22 cellular contexts compared by ENCODE assay signal in genomic region chr1:70061229-70061628, GRCh38.
"Had no signal": no experiment of that assay in that cellular context is flagged by ENCODE, and none has a peak within 500 bp of the region (broad histone marks: within the 10 kb centered on the region; RNA-seq: fewer than 3 reads in every experiment).

No MANE protein-coding gene starts in this region.

- H3K4me3 Mint-ChIP-seq: naive thymus-derived CD8-positive, alpha-beta T cell; stimulated activated memory B cell treated with anti-CD40 and anti-IgM and Interleukin-4, amounts not matched to agents 10 μg/mL and 1 μg/mL and 100 μg/mL, for 72 hours; stimulated activated naive CD8-positive, alpha-beta T cell treated with anti-CD3 and anti-CD28 coated beads, Interleukin-15, Interleukin-2, amounts not matched to agents 100 ng/mL and 50 ng/mL, for 24 hours had no signal

- H3K27me3 ChIP-seq: dorsolateral prefrontal cortex, gastroesophageal sphincter, spleen, tibial artery, upper lobe of left lung, uterus had no signal

- H3K79me2 ChIP-seq: parathyroid adenoma had no signal

- H3K9ac ChIP-seq: parathyroid adenoma had no signal

- H3K27me3 Mint-ChIP-seq: stimulated activated memory B cell treated with anti-CD40 and anti-IgM and Interleukin-4, amounts not matched to agents 10 μg/mL and 1 μg/mL and 100 μg/mL, for 72 hours; stimulated activated naive CD8-positive, alpha-beta T cell treated with anti-CD3 and anti-CD28 coated beads, Interleukin-15, Interleukin-2, amounts not matched to agents 100 ng/mL and 50 ng/mL, for 24 hours had no signal

- H3K9me3 Mint-ChIP-seq: naive thymus-derived CD8-positive, alpha-beta T cell; stimulated activated naive CD8-positive, alpha-beta T cell treated with anti-CD3 and anti-CD28 coated beads, Interleukin-15, Interleukin-2, amounts not matched to agents 100 ng/mL and 50 ng/mL, for 24 hours had no signal

- H3K4me1 Mint-ChIP-seq: naive thymus-derived CD8-positive, alpha-beta T cell; stimulated activated memory B cell treated with anti-CD40 and anti-IgM and Interleukin-4, amounts not matched to agents 10 μg/mL and 1 μg/mL and 100 μg/mL, for 72 hours had no signal

- H3K36me3 Mint-ChIP-seq: naive thymus-derived CD8-positive, alpha-beta T cell; stimulated activated memory B cell treated with anti-CD40 and anti-IgM and Interleukin-4, amounts not matched to agents 10 μg/mL and 1 μg/mL and 100 μg/mL, for 72 hours had no signal

- H3K27ac ChIP-seq: gastroesophageal sphincter, parathyroid adenoma, psoas muscle, spleen, tibial artery, upper lobe of left lung, uterus had no signal

- H2AFZ ChIP-seq: parathyroid adenoma had no signal

- H3K4me1 ChIP-seq: gastroesophageal sphincter, parathyroid adenoma, psoas muscle, spleen, tibial artery, upper lobe of left lung, uterus had no signal

- H3K27ac Mint-ChIP-seq: naive thymus-derived CD8-positive, alpha-beta T cell; stimulated activated memory B cell treated with anti-CD40 and anti-IgM and Interleukin-4, amounts not matched to agents 10 μg/mL and 1 μg/mL and 100 μg/mL, for 72 hours; stimulated activated naive CD8-positive, alpha-beta T cell treated with anti-CD3 and anti-CD28 coated beads, Interleukin-15, Interleukin-2, amounts not matched to agents 100 ng/mL and 50 ng/mL, for 24 hours had no signal

- DNase-seq: cortex of kidney; dorsolateral prefrontal cortex; effector CD8-positive, alpha-beta T cell; foreskin fibroblast; kidney; left colon; mucosa of descending colon; naive thymus-derived CD8-positive, alpha-beta T cell; occipital lobe; psoas muscle; spleen; stimulated activated CD4-positive, alpha-beta T cell treated with anti-CD3 and anti-CD28 coated beads, Interleukin-15, amount 100 ng/mL, for 24 hours; stimulated activated CD4-positive, alpha-beta T cell treated with anti-CD3 and anti-CD28 coated beads, Interleukin-1b, Interleukin-23, amount 100 ng/mL, for 48 hours; stimulated activated CD4-positive, alpha-beta T cell treated with anti-CD3 and anti-CD28 coated beads, Interleukin-4, amount 100 ng/mL, for 24 hours; tibial artery; upper lobe of left lung; uterus had no signal

- ATAC-seq: gastroesophageal sphincter; left colon; mucosa of descending colon; naive thymus-derived CD8-positive, alpha-beta T cell; psoas muscle; sciatic nerve; stimulated activated memory B cell treated with anti-CD40 and anti-IgM and Interleukin-4, amounts not matched to agents 10 μg/mL and 1 μg/mL and 100 μg/mL, for 72 hours had no signal

- H3K4me3 ChIP-seq: dorsolateral prefrontal cortex, gastroesophageal sphincter, mucosa of descending colon, psoas muscle, spleen, tibial artery, upper lobe of left lung, uterus had no signal

- H3K9me3 ChIP-seq: gastroesophageal sphincter, mucosa of descending colon, psoas muscle, spleen, tibial artery, upper lobe of left lung, uterus had no signal

- H3K36me3 ChIP-seq: gastroesophageal sphincter, spleen, tibial artery, upper lobe of left lung, uterus had no signal
